Comparison of ENCODE assay signal across 10 cellular contexts in genomic region chr14:71130491-71131179, GRCh38.
DNase-seq lines count a peak whose midpoint lies in the region; ATAC-seq and TF ChIP-seq lines count a peak whose summit lies in the region.
"Had no signal": no experiment of that assay in that cellular context is flagged by ENCODE, and none has a peak within 500 bp of the region (broad histone marks: within the 10 kb centered on the region; RNA-seq: fewer than 3 reads in every experiment).

No MANE protein-coding gene starts in this region.

- H3K9ac ChIP-seq in colonic mucosa (ENCODE audit: low read depth in 2 of 2, low read length in 2 of 2): no peak overlapping the region
- H3K9ac ChIP-seq: BLaER1 had no signal

- H3K27ac ChIP-seq in gastroesophageal sphincter: no peak overlapping the region
- H3K27ac ChIP-seq in colonic mucosa: no peak overlapping the region
- H3K27ac ChIP-seq: BLaER1 had no signal

- H3K4me1 Mint-ChIP-seq in activated T-cell treated with anti-CD3 and anti-CD28 coated beads, Interleukin-2, amount 50 U/mL, for 4 hours (ENCODE audit: low read depth): peaks cover 7% of the 10 kb centered on the region
- peaks cover 4 to 11% of the 10 kb centered on the region in 2 donors for H3K4me1 Mint-ChIP-seq in stimulated activated naive B cell treated with anti-CD40 and anti-IgM and Interleukin-4, amounts not matched to agents 10 μg/mL and 1 μg/mL and 100 μg/mL, for 72 hours

- H3K4me1 ChIP-seq in gastroesophageal sphincter: no peaks in the 10 kb centered on the region
- no peaks in the 10 kb centered on the region for H3K4me1 ChIP-seq in colonic mucosa
- H3K4me1 ChIP-seq: BLaER1 had no signal

- intact Hi-C loops in colonic mucosa (cut with DNase I): loop anchor here (10.0 kb wide), 1 partner anchor 194 kb away; the partner anchor contains the start of gene SIPA1L1

- no peaks in the 10 kb centered on the region for H3K9me3 Mint-ChIP-seq in activated T-cell treated with anti-CD3 and anti-CD28 coated beads, Interleukin-2, amount 50 U/mL, for 4 hours
- H3K9me3 Mint-ChIP-seq in stimulated activated naive B cell treated with anti-CD40 and anti-IgM and Interleukin-4, amounts not matched to agents 10 μg/mL and 1 μg/mL and 100 μg/mL, for 72 hours: no peaks in the 10 kb centered on the region

- H3K9me3 ChIP-seq in gastroesophageal sphincter (no peaks in the 10 kb centered on the region), colonic mucosa (no peaks in the 10 kb centered on the region)
- H3K9me3 ChIP-seq: BLaER1 had no signal

- H3K27me3 ChIP-seq in gastroesophageal sphincter: no peaks in the 10 kb centered on the region
- no peaks in the 10 kb centered on the region for H3K27me3 ChIP-seq in colonic mucosa
- H3K27me3 ChIP-seq: BLaER1 had no signal

- TF ChIP-seq CTCF in fibroblast of mammary gland (conservative IDR thresholded peaks at IDR 0.05; ENCODE audit: control insufficient read depth, insufficient read depth, low read depth, low read length): no peak
- TF ChIP-seq CTCF in gastroesophageal sphincter (IDR thresholded peaks at IDR 0.05): no peak
- no peak for TF ChIP-seq CTCF in colonic mucosa (IDR thresholded peaks at IDR 0.05)

- no peak for TF ChIP-seq EP300 in gastroesophageal sphincter (IDR thresholded peaks at IDR 0.05)

- no peak for TF ChIP-seq POLR2A in gastroesophageal sphincter (IDR thresholded peaks at IDR 0.05)

- H3K27me3 Mint-ChIP-seq in activated T-cell treated with anti-CD3 and anti-CD28 coated beads, Interleukin-2, amount 50 U/mL, for 4 hours (ENCODE audit: low read depth): peaks cover 2% of the 10 kb centered on the region
- peaks cover 0 to 5% of the 10 kb centered on the region in 2 donors for H3K27me3 Mint-ChIP-seq in stimulated activated naive B cell treated with anti-CD40 and anti-IgM and Interleukin-4, amounts not matched to agents 10 μg/mL and 1 μg/mL and 100 μg/mL, for 72 hours

- H3K36me3 ChIP-seq in gastroesophageal sphincter (no peaks in the 10 kb centered on the region), colonic mucosa (no peaks in the 10 kb centered on the region)
- H3K36me3 ChIP-seq: BLaER1 had no signal

- H3K36me3 Mint-ChIP-seq in activated T-cell treated with anti-CD3 and anti-CD28 coated beads, Interleukin-2, amount 50 U/mL, for 4 hours (ENCODE audit: insufficient read depth): no peaks in the 10 kb centered on the region
- no peaks in the 10 kb centered on the region for H3K36me3 Mint-ChIP-seq in stimulated activated naive B cell treated with anti-CD40 and anti-IgM and Interleukin-4, amounts not matched to agents 10 μg/mL and 1 μg/mL and 100 μg/mL, for 72 hours

- peak; percentile 30 to 46 for ATAC-seq in activated T-cell treated with anti-CD3 and anti-CD28 coated beads, Interleukin-2, amount 50 U/mL, for 4 hours
- ATAC-seq in stimulated activated naive B cell treated with anti-CD40 and anti-IgM and Interleukin-4, amounts not matched to agents 10 μg/mL and 1 μg/mL and 100 μg/mL, for 72 hours (replicated peaks): peak; percentile 82 to 83
- no peak for ATAC-seq in gastroesophageal sphincter
- ATAC-seq: Right ventricle myocardium inferior had no signal

- WGBS in gastroesophageal sphincter (ENCODE audit: low coverage in 1 of 2), 2 donors: 57 to 74% methylated on average over 11 of the region's 11 CpGs

- DNase-seq in activated T-cell treated with anti-CD3 and anti-CD28 coated beads, Interleukin-2, amount 50 U/mL, for 4 hours: no peak
- DNase-seq in activated T-cell treated with anti-CD3 and anti-CD28 coated beads for 4 hours: no peak
- DNase-seq in SW 1271 (lab: John Stamatoyannopoulos, UW): peak; percentile 32 to 86
- peak; percentile 75 for DNase-seq in fibroblast of mammary gland (ENCODE audit: low read depth)
- no peak for DNase-seq in stimulated activated naive B cell treated with anti-CD40 and anti-IgM and Interleukin-4, amounts not matched to agents 10 μg/mL and 1 μg/mL and 100 μg/mL, for 72 hours
- DNase-seq in colonic mucosa: no peak
- DNase-seq in activated CD4-positive, alpha-beta T cell treated with anti-CD3 and anti-CD28 coated beads for 1 hour: no peak

- H3K4me3 Mint-ChIP-seq in activated T-cell treated with anti-CD3 and anti-CD28 coated beads, Interleukin-2, amount 50 U/mL, for 4 hours: no peak overlapping the region
- no peak overlapping the region for H3K4me3 Mint-ChIP-seq in stimulated activated naive B cell treated with anti-CD40 and anti-IgM and Interleukin-4, amounts not matched to agents 10 μg/mL and 1 μg/mL and 100 μg/mL, for 72 hours

- no peak overlapping the region for H3K27ac Mint-ChIP-seq in stimulated activated naive B cell treated with anti-CD40 and anti-IgM and Interleukin-4, amounts not matched to agents 10 μg/mL and 1 μg/mL and 100 μg/mL, for 72 hours

- H3K4me3 ChIP-seq in fibroblast of mammary gland (ENCODE audit: control insufficient read depth, low read depth, low read length) (peak overlapping the region; percentile 23), gastroesophageal sphincter (no peak overlapping the region), colonic mucosa (no peak overlapping the region)
- H3K4me3 ChIP-seq: BLaER1 had no signal

Comparison
In these comparisons a context has a peak if more than half of its experiments do, and no peak if none do; other contexts are left out.
1. DNase-seq: peak in SW 1271 (2 of 2) and fibroblast of mammary gland (single experiment); none in activated T-cell treated with anti-CD3 and anti-CD28 coated beads, Interleukin-2, amount 50 U/mL, for 4 hours (single experiment), activated T-cell treated with anti-CD3 and anti-CD28 coated beads for 4 hours (single experiment), stimulated activated naive B cell treated with anti-CD40 and anti-IgM and Interleukin-4, amounts not matched to agents 10 μg/mL and 1 μg/mL and 100 μg/mL, for 72 hours (single experiment), colonic mucosa (single experiment) and activated CD4-positive, alpha-beta T cell treated with anti-CD3 and anti-CD28 coated beads for 1 hour (single experiment).